ENCODE assay signal across 21 cellular contexts in the genomic region with DNA sequence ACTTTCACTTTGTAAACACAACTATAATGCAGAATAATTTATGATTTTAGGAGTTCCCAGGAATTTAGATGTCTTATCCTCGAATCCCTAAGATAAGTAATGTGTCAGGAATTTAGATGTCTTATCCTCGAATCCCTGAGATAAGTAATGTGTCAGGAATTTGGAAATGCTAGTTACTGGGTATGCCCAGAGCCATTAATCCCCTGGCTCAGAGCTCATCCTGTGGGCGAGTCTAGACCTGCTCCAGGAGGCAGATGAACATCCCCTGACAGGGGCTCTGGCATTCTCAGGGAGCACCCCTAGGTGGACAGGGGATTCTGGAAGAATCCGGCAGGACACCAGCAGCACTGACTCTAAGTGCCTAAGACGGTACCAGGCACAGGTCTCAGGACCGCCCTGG.
A peak's percentile ranks its signal among the peaks of the same experiment; 100 is the strongest.
DNase-seq lines count a peak whose midpoint lies in the region; ATAC-seq lines count a peak whose summit lies in the region.
"Had no signal": no experiment of that assay in that cellular context is flagged by ENCODE, and none has a peak within 500 bp of the region (broad histone marks: within the 10 kb centered on the region; RNA-seq: fewer than 3 reads in every experiment).

No MANE protein-coding gene starts in this region.

- H3K27me3 ChIP-seq in adipocyte (replicated peaks; ENCODE audit: control insufficient read depth, insufficient read depth, low read length) = no peaks in the 10 kb centered on the region
- H3K27me3 ChIP-seq: hepatocyte, ovary, right atrium auricular region, uterus had no signal

- peak; percentile 55 for DNase-seq in AG08395 (ENCODE audit: low spot score)
- DNase-seq in HS-5 (ENCODE audit: low read depth) = peak; percentile 53
- DNase-seq in adipocyte (ENCODE audit: low read depth) = no peak
- peak; percentile 5 for DNase-seq in kidney glomerular epithelial cell (lab: John Stamatoyannopoulos, UW)
- no peak for DNase-seq in NCI-H1694 (lab: John Stamatoyannopoulos, UW)
- DNase-seq in dedifferentiated amniotic fluid mesenchymal stem cell (ENCODE audit: extremely low spot score) = no peak
- DNase-seq: ACHN; activated CD8-positive, alpha-beta T cell treated with anti-CD3 and anti-CD28 coated beads, Interleukin-2, amount 10 ng/mL, durations not matched to agents 7 days and 5 days; activated T-cell treated with anti-CD3 and anti-CD28 coated beads, Interleukin-2, amount 50 U/mL, for 24 hours; GF-D8; naive thymus-derived CD4-positive, alpha-beta T cell; NCI-H1417; NCI-H524 treated with DMSO at 0.1 percent for 48 hours; ovary; uterus had no signal

- peak overlapping the region; percentile 28 for H3K4me3 ChIP-seq in adipocyte (ENCODE audit: low read length)
- H3K4me3 ChIP-seq: GM23338, hepatocyte, ovary, right atrium auricular region, uterus had no signal

- H3K9ac ChIP-seq in adipocyte (ENCODE audit: low read length) = no peak overlapping the region

- no peaks in the 10 kb centered on the region for H3K36me3 ChIP-seq in adipocyte (ENCODE audit: control insufficient read depth, insufficient read depth, low read length, severe bottlenecking)
- H3K36me3 ChIP-seq: ovary, right atrium auricular region, uterus had no signal

- ATAC-seq in HG03095 (IDR thresholded peaks at IDR 0.05; ENCODE audit: unreplicated experiment) (no peak), HG03342 (IDR thresholded peaks at IDR 0.05; ENCODE audit: unreplicated experiment) (no peak)
- ATAC-seq: activated CD4-positive, CD25-positive, alpha-beta regulatory T cell treated with anti-CD3 and anti-CD28 coated beads, Interleukin-2, amount 50 U/mL, for 24 hours; activated CD8-positive, alpha-beta T cell treated with anti-CD3 and anti-CD28 coated beads, Interleukin-2, amount 10 ng/mL, durations not matched to agents 7 days and 5 days; GM23338; naive thymus-derived CD4-positive, alpha-beta T cell had no signal

- H3K9me3 ChIP-seq in adipocyte (ENCODE audit: control insufficient read depth, low read length) = no peaks in the 10 kb centered on the region
- H3K9me3 ChIP-seq: ovary, right atrium auricular region, uterus had no signal

- H3K4me1 ChIP-seq in adipocyte (ENCODE audit: control insufficient read depth, insufficient read depth, low read length) = peaks cover 46% of the 10 kb centered on the region
- H3K4me1 ChIP-seq: right atrium auricular region, uterus had no signal

Comparison
In these comparisons a context has a peak if more than half of its experiments do, and no peak if none do; other contexts are left out.
1. DNase-seq: peak in AG08395 (single experiment), HS-5 (single experiment) and kidney glomerular epithelial cell (single experiment); none in adipocyte (single experiment), NCI-H1694 (single experiment) and dedifferentiated amniotic fluid mesenchymal stem cell (single experiment).